ENCODE assay signal across 8 cellular contexts in genomic region chr20:49595811-49596545, GRCh38. TPM values are rescaled to one million over a fixed set of nuclear protein-coding genes. Genes with fewer than 3 reads are reported as not detected.
A peak's percentile ranks its signal among the peaks of the same experiment; 100 is the strongest.
DNase-seq lines count a peak whose midpoint lies in the region; ATAC-seq and TF ChIP-seq lines count a peak whose summit lies in the region.
"Had no signal": no experiment of that assay in that cellular context is flagged by ENCODE, and none has a peak within 500 bp of the region (broad histone marks: within the 10 kb centered on the region; RNA-seq: fewer than 3 reads in every experiment).

No MANE protein-coding gene starts in this region.

- DNase-seq in NB4 (ENCODE audit: low read depth) (peak; percentile 93), lower lobe of right lung (no peak), amniotic stem cell (lab: John Stamatoyannopoulos, UW) (no peak), cortex of kidney (lab: John Stamatoyannopoulos, UW) (no peak)
- DNase-seq in activated T-cell treated with anti-CD3 and anti-CD28 coated beads, Interleukin-2, amount 50 U/mL, for 4 hours = peak; percentile 41
- DNase-seq in stimulated activated naive CD8-positive, alpha-beta T cell treated with anti-CD3 and anti-CD28 coated beads, Interleukin-15, amount 100 ng/mL, for 72 hours = peak; percentile 69 to 84
- DNase-seq: islet precursor cell had no signal

- H3K27ac Mint-ChIP-seq in stimulated activated naive CD8-positive, alpha-beta T cell treated with anti-CD3 and anti-CD28 coated beads, Interleukin-15, amount 100 ng/mL, for 72 hours = peak overlapping the region; percentile 92 to 95

- ATAC-seq in activated T-cell treated with anti-CD3 and anti-CD28 coated beads, Interleukin-2, amount 50 U/mL, for 4 hours = peak; percentile 49 to 58
- ATAC-seq in lower lobe of right lung (peak in 1 of 2 donors; percentile 6), HG03354 (IDR thresholded peaks at IDR 0.05; ENCODE audit: poor library complexity, severe bottlenecking, unreplicated experiment) (no peak)
- peak; percentile 79 for ATAC-seq in stimulated activated naive CD8-positive, alpha-beta T cell treated with anti-CD3 and anti-CD28 coated beads, Interleukin-15, amount 100 ng/mL, for 72 hours

- H3K27ac ChIP-seq in lower lobe of right lung = peak overlapping the region; percentile 64

- no peaks in the 10 kb centered on the region for H3K27me3 ChIP-seq in lower lobe of right lung (ENCODE audit: low read depth)

- peaks cover 39% of the 10 kb centered on the region for H3K4me1 ChIP-seq in lower lobe of right lung

- H3K4me1 Mint-ChIP-seq in activated T-cell treated with anti-CD3 and anti-CD28 coated beads, Interleukin-2, amount 50 U/mL, for 4 hours (ENCODE audit: low read depth) = peaks cover 65% of the 10 kb centered on the region
- peaks cover 63% of the 10 kb centered on the region for H3K4me1 Mint-ChIP-seq in stimulated activated naive CD8-positive, alpha-beta T cell treated with anti-CD3 and anti-CD28 coated beads, Interleukin-15, amount 100 ng/mL, for 72 hours

- no peaks in the 10 kb centered on the region for H3K36me3 Mint-ChIP-seq in activated T-cell treated with anti-CD3 and anti-CD28 coated beads, Interleukin-2, amount 50 U/mL, for 4 hours (ENCODE audit: insufficient read depth)

- no peaks in the 10 kb centered on the region for H3K27me3 Mint-ChIP-seq in activated T-cell treated with anti-CD3 and anti-CD28 coated beads, Interleukin-2, amount 50 U/mL, for 4 hours (ENCODE audit: low read depth)
- no peaks in the 10 kb centered on the region for H3K27me3 Mint-ChIP-seq in stimulated activated naive CD8-positive, alpha-beta T cell treated with anti-CD3 and anti-CD28 coated beads, Interleukin-15, amount 100 ng/mL, for 72 hours

- no peaks in the 10 kb centered on the region for H3K36me3 ChIP-seq in lower lobe of right lung

- no peaks in the 10 kb centered on the region for H3K9me3 ChIP-seq in lower lobe of right lung

- H3K9me3 Mint-ChIP-seq in activated T-cell treated with anti-CD3 and anti-CD28 coated beads, Interleukin-2, amount 50 U/mL, for 4 hours = no peaks in the 10 kb centered on the region
- H3K9me3 Mint-ChIP-seq in stimulated activated naive CD8-positive, alpha-beta T cell treated with anti-CD3 and anti-CD28 coated beads, Interleukin-15, amount 100 ng/mL, for 72 hours = peaks cover 0 to 9% of the 10 kb centered on the region in 2 donors

- peak overlapping the region; percentile 72 for H3K4me3 Mint-ChIP-seq in activated T-cell treated with anti-CD3 and anti-CD28 coated beads, Interleukin-2, amount 50 U/mL, for 4 hours
- peak overlapping the region; percentile 75 to 82 for H3K4me3 Mint-ChIP-seq in stimulated activated naive CD8-positive, alpha-beta T cell treated with anti-CD3 and anti-CD28 coated beads, Interleukin-15, amount 100 ng/mL, for 72 hours

- no peak for TF ChIP-seq POLR2A in NB4 (IDR thresholded peaks at IDR 0.05; ENCODE audit: extremely low read depth, insufficient read length)

- no peak overlapping the region for H3K4me3 ChIP-seq in NB4 (ENCODE audit: low read depth, low read length)
- no peak overlapping the region for H3K4me3 ChIP-seq in lower lobe of right lung

- intact Hi-C loops in lower lobe of right lung (cut with DNase I) = no loop called here

- TF ChIP-seq CTCF in NB4 (IDR thresholded peaks at IDR 0.05; ENCODE audit: low read depth, low read length) (no peak), lower lobe of right lung (IDR thresholded peaks at IDR 0.05) (no peak)

RNA-seq across cellular contexts. Expression of gene PTGIS, which starts 28.0 kb away (rescaled TPM):
- total RNA-seq in activated T-cell treated with anti-CD3 and anti-CD28 coated beads, Interleukin-2, amount 50 U/mL, for 4 hours = 1 to 10 TPM; 1.6 to 2.4 (median 2.1) TPM
- 41.2 TPM for total RNA-seq in lower lobe of right lung

Comparison
In these comparisons a context has a peak if more than half of its experiments do, and no peak if none do; other contexts are left out.
1. DNase-seq: peak in NB4 (single experiment), activated T-cell treated with anti-CD3 and anti-CD28 coated beads, Interleukin-2, amount 50 U/mL, for 4 hours (single experiment) and stimulated activated naive CD8-positive, alpha-beta T cell treated with anti-CD3 and anti-CD28 coated beads, Interleukin-15, amount 100 ng/mL, for 72 hours (2 of 2); none in lower lobe of right lung (single experiment), amniotic stem cell (single experiment) and cortex of kidney (single experiment).
2. RNA of gene PTGIS, which starts 28.0 kb away (total RNA-seq): 41.2 TPM in lower lobe of right lung (single experiment); 1.6 to 2.4 TPM in activated T-cell treated with anti-CD3 and anti-CD28 coated beads, Interleukin-2, amount 50 U/mL, for 4 hours; every median in the first group is over 10 times any median in the second.